ENCODE assay signal across 1 cellular context in the genomic region with DNA sequence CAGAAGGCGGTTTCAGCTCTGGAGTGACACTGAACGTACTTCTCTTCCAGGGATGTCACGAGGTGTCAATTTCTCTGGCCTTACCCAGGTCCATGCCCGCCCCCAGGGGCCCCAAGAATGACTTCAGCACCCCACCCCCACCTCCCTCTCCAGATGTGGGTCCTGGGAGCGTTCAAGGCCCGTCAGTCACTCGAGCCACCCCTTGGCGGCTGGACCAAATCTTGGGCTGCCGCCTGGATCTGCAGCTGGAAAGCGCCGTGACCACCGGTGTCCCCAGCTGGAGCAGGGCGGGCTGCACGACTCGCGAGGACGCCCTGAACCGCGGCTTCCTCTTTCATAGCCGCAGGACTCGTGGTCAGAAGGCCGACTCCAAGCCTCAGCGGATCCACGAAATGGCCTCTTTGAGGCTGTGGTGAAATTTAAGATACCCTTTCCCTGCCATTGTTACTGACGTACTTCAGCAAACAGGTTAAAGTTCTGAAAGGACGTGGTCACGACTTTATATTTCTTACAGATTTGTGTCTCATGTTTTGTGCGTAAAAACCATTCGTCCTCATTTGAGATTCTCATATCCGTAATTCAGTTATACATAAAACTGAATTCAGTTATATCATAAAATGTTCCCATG.
A peak's percentile ranks its signal among the peaks of the same experiment; 100 is the strongest.
TF ChIP-seq lines count a peak whose summit lies in the region.

No MANE protein-coding gene starts in this region.

TF ChIP-seq in HepG2, 621 proteins besides CTCF, POLR2A, EP300 and RAD21 (continued from another document and continues in another):
- TF ChIP-seq ZNF768 (CRISPR knock-in tag; IDR thresholded peaks at IDR 0.05) (no peak), ZNF747 (CRISPR knock-in tag; IDR thresholded peaks at IDR 0.05; ENCODE audit: borderline replicate concordance) (no peak), ZNF460 (CRISPR knock-in tag; IDR thresholded peaks at IDR 0.05; ENCODE audit: borderline replicate concordance) (no peak), HNRNPK (IDR thresholded peaks at IDR 0.05; ENCODE audit: low read depth, low read length, poor library complexity, severe bottlenecking) (no peak), ZNF577 (CRISPR knock-in tag; IDR thresholded peaks at IDR 0.05; ENCODE audit: borderline replicate concordance, low read depth) (no peak), SRSF9 (IDR thresholded peaks at IDR 0.05; ENCODE audit: borderline replicate concordance, insufficient read depth, low read depth, low read length, poor library complexity, severe bottlenecking) (no peak), SRSF4 (IDR thresholded peaks at IDR 0.05; ENCODE audit: low read depth, low read length, poor library complexity, severe bottlenecking) (no peak), KDM3A (CRISPR knock-in tag; IDR thresholded peaks at IDR 0.05; ENCODE audit: low read depth) (peak; percentile 62; the same call in 1 of the 2 replicates), NFIC (IDR thresholded peaks at IDR 0.05; ENCODE audit: low read length) (no peak), BRCA1 (CRISPR knock-in tag; IDR thresholded peaks at IDR 0.05) (no peak), XBP1 (CRISPR knock-in tag; IDR thresholded peaks at IDR 0.05) (no peak), KLF9 (CRISPR knock-in tag; IDR thresholded peaks at IDR 0.05; ENCODE audit: low read depth) (no peak), ZNF501 (CRISPR knock-in tag; IDR thresholded peaks at IDR 0.05) (no peak), MIXL1 (CRISPR knock-in tag; IDR thresholded peaks at IDR 0.05) (peak; percentile 8; the same call in 1 of the 2 replicates), TCF12 (IDR thresholded peaks at IDR 0.05) (no peak), TCF12 (CRISPR knock-in tag; IDR thresholded peaks at IDR 0.05) (peak; percentile 69; the same call in 1 of the 2 replicates), HNF4G (IDR thresholded peaks at IDR 0.05; ENCODE audit: borderline replicate concordance, low read depth, low read length) (no peak), HNF4G (CRISPR knock-in tag; IDR thresholded peaks at IDR 0.05; ENCODE audit: borderline replicate concordance, low read depth) (no peak), NPAS2 (CRISPR knock-in tag; IDR thresholded peaks at IDR 0.05; ENCODE audit: borderline replicate concordance) (no peak), ZNF160 (CRISPR knock-in tag; IDR thresholded peaks at IDR 0.05) (no peak), ZNF329 (CRISPR knock-in tag; IDR thresholded peaks at IDR 0.05; ENCODE audit: low read depth) (no peak), ELF1 (CRISPR knock-in tag; IDR thresholded peaks at IDR 0.05) (peak; percentile 41), RELA (CRISPR knock-in tag; IDR thresholded peaks at IDR 0.05) (no peak), ZNF510 (CRISPR knock-in tag; IDR thresholded peaks at IDR 0.05; ENCODE audit: low read depth) (no peak), ATRX (CRISPR knock-in tag; IDR thresholded peaks at IDR 0.05; ENCODE audit: borderline replicate concordance) (no peak), ZNF350 (CRISPR knock-in tag; IDR thresholded peaks at IDR 0.05; ENCODE audit: borderline replicate concordance, low read depth) (no peak; the same call in 1 of the 2 replicates), KLF16 (CRISPR knock-in tag; IDR thresholded peaks at IDR 0.05) (no peak), SRF (IDR thresholded peaks at IDR 0.05; ENCODE audit: low read depth, low read length) (no peak), ZC3H13 (CRISPR knock-in tag; IDR thresholded peaks at IDR 0.05) (no peak), ZMAT3 (CRISPR knock-in tag; conservative IDR thresholded peaks at IDR 0.05) (0 out of 2 replicates have a peak, but pooled peaks have one; percentile 22), ZNF850 (CRISPR knock-in tag; conservative IDR thresholded peaks at IDR 0.05) (no peak), KDM1A (CRISPR knock-in tag; IDR thresholded peaks at IDR 0.05) (no peak), ZNF382 (CRISPR knock-in tag; IDR thresholded peaks at IDR 0.05; ENCODE audit: borderline replicate concordance) (no peak), MTA1 (CRISPR knock-in tag; IDR thresholded peaks at IDR 0.05; ENCODE audit: borderline replicate concordance) (no peak)
- TF ChIP-seq, protein P1, sequence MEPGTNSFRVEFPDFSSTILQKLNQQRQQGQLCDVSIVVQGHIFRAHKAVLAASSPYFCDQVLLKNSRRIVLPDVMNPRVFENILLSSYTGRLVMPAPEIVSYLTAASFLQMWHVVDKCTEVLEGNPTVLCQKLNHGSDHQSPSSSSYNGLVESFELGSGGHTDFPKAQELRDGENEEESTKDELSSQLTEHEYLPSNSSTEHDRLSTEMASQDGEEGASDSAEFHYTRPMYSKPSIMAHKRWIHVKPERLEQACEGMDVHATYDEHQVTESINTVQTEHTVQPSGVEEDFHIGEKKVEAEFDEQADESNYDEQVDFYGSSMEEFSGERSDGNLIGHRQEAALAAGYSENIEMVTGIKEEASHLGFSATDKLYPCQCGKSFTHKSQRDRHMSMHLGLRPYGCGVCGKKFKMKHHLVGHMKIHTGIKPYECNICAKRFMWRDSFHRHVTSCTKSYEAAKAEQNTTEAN (CRISPR knock-in tag; conservative IDR thresholded peaks at IDR 0.05), result no peak
- TF ChIP-seq, protein P2, sequence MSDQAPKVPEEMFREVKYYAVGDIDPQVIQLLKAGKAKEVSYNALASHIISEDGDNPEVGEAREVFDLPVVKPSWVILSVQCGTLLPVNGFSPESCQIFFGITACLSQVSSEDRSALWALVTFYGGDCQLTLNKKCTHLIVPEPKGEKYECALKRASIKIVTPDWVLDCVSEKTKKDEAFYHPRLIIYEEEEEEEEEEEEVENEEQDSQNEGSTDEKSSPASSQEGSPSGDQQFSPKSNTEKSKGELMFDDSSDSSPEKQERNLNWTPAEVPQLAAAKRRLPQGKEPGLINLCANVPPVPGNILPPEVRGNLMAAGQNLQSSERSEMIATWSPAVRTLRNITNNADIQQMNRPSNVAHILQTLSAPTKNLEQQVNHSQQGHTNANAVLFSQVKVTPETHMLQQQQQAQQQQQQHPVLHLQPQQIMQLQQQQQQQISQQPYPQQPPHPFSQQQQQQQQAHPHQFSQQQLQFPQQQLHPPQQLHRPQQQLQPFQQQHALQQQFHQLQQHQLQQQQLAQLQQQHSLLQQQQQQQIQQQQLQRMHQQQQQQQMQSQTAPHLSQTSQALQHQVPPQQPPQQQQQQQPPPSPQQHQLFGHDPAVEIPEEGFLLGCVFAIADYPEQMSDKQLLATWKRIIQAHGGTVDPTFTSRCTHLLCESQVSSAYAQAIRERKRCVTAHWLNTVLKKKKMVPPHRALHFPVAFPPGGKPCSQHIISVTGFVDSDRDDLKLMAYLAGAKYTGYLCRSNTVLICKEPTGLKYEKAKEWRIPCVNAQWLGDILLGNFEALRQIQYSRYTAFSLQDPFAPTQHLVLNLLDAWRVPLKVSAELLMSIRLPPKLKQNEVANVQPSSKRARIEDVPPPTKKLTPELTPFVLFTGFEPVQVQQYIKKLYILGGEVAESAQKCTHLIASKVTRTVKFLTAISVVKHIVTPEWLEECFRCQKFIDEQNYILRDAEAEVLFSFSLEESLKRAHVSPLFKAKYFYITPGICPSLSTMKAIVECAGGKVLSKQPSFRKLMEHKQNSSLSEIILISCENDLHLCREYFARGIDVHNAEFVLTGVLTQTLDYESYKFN (CRISPR knock-in tag; conservative IDR thresholded peaks at IDR 0.05), result no peak
- TF ChIP-seq, protein P3, sequence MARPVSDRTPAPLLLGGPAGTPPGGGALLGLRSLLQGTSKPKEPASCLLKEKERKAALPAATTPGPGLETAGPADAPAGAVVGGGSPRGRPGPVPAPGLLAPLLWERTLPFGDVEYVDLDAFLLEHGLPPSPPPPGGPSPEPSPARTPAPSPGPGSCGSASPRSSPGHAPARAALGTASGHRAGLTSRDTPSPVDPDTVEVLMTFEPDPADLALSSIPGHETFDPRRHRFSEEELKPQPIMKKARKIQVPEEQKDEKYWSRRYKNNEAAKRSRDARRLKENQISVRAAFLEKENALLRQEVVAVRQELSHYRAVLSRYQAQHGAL (CRISPR knock-in tag; IDR thresholded peaks at IDR 0.05; ENCODE audit: not compliant biosample characterization), result no peak
- TF ChIP-seq, protein P4, sequence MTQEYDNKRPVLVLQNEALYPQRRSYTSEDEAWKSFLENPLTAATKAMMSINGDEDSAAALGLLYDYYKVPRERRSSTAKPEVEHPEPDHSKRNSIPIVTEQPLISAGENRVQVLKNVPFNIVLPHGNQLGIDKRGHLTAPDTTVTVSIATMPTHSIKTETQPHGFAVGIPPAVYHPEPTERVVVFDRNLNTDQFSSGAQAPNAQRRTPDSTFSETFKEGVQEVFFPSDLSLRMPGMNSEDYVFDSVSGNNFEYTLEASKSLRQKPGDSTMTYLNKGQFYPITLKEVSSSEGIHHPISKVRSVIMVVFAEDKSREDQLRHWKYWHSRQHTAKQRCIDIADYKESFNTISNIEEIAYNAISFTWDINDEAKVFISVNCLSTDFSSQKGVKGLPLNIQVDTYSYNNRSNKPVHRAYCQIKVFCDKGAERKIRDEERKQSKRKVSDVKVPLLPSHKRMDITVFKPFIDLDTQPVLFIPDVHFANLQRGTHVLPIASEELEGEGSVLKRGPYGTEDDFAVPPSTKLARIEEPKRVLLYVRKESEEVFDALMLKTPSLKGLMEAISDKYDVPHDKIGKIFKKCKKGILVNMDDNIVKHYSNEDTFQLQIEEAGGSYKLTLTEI (CRISPR knock-in tag; conservative IDR thresholded peaks at IDR 0.05), result no peak
- TF ChIP-seq, protein P5, sequence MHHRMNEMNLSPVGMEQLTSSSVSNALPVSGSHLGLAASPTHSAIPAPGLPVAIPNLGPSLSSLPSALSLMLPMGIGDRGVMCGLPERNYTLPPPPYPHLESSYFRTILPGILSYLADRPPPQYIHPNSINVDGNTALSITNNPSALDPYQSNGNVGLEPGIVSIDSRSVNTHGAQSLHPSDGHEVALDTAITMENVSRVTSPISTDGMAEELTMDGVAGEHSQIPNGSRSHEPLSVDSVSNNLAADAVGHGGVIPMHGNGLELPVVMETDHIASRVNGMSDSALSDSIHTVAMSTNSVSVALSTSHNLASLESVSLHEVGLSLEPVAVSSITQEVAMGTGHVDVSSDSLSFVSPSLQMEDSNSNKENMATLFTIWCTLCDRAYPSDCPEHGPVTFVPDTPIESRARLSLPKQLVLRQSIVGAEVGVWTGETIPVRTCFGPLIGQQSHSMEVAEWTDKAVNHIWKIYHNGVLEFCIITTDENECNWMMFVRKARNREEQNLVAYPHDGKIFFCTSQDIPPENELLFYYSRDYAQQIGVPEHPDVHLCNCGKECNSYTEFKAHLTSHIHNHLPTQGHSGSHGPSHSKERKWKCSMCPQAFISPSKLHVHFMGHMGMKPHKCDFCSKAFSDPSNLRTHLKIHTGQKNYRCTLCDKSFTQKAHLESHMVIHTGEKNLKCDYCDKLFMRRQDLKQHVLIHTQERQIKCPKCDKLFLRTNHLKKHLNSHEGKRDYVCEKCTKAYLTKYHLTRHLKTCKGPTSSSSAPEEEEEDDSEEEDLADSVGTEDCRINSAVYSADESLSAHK (CRISPR knock-in tag; IDR thresholded peaks at IDR 0.05; ENCODE audit: borderline replicate concordance), result no peak
- TF ChIP-seq, protein P6, sequence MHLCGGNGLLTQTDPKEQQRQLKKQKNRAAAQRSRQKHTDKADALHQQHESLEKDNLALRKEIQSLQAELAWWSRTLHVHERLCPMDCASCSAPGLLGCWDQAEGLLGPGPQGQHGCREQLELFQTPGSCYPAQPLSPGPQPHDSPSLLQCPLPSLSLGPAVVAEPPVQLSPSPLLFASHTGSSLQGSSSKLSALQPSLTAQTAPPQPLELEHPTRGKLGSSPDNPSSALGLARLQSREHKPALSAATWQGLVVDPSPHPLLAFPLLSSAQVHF (CRISPR knock-in tag; IDR thresholded peaks at IDR 0.05), result no peak
- TF ChIP-seq, protein P7, sequence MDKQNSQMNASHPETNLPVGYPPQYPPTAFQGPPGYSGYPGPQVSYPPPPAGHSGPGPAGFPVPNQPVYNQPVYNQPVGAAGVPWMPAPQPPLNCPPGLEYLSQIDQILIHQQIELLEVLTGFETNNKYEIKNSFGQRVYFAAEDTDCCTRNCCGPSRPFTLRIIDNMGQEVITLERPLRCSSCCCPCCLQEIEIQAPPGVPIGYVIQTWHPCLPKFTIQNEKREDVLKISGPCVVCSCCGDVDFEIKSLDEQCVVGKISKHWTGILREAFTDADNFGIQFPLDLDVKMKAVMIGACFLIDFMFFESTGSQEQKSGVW (CRISPR knock-in tag; IDR thresholded peaks at IDR 0.05; ENCODE audit: borderline replicate concordance), result no peak
- TF ChIP-seq, protein P8, sequence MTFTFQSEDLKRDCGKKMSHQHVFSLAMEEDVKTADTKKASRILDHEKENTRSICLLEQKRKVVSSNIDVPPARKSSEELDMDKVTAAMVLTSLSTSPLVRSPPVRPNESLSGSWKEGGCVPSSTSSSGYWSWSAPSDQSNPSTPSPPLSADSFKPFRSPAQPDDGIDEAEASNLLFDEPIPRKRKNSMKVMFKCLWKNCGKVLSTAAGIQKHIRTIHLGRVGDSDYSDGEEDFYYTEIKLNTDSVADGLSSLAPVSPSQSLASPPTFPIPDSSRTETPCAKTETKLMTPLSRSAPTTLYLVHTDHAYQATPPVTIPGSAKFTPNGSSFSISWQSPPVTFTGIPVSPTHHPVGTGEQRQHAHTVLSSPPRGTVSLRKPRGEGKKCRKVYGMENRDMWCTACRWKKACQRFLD (CRISPR knock-in tag; IDR thresholded peaks at IDR 0.05; ENCODE audit: borderline replicate concordance), result no peak
- TF ChIP-seq, protein P9, sequence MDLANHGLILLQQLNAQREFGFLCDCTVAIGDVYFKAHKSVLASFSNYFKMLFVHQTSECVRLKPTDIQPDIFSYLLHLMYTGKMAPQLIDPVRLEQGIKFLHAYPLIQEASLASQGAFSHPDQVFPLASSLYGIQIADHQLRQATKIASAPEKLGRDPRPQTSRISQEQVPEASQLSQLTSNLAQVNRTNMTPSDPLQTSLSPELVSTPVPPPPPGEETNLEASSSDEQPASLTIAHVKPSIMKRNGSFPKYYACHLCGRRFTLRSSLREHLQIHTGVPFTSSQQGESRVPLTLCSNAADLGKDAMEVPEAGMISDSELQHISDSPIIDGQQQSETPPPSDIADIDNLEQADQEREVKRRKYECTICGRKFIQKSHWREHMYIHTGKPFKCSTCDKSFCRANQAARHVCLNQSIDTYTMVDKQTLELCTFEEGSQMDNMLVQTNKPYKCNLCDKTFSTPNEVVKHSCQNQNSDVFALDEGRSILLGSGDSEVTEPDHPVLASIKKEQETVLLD (CRISPR knock-in tag; IDR thresholded peaks at IDR 0.05; ENCODE audit: low read depth), result no peak
